9 cellular contexts compared by ENCODE assay signal in the genomic region with DNA sequence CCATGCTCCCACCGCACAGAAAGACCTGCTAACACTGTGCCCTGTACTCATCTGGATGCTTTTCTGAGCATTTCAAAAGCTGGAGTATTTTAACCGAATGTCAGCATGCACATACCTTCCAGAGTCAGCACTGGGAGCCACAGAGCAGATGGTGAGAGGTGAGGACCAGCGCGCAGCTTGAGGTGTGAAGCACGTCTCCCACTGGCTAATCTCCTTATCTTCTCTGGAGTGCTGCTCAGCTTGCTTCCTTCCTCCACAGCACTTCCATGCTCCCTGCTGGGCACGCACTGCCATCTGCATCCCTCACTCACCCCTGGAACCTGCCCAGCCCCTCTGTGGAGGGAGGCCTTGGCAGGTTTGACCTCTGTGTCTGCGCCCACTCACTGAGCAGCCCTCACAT. TPM values are rescaled to one million over a fixed set of nuclear protein-coding genes. Genes with fewer than 3 reads are reported as not detected.
DNase-seq lines count a peak whose midpoint lies in the region; ATAC-seq, FAIRE-seq and TF ChIP-seq lines count a peak whose summit lies in the region.
"Had no signal": no experiment of that assay in that cellular context is flagged by ENCODE, and none has a peak within 500 bp of the region (broad histone marks: within the 10 kb centered on the region; RNA-seq: fewer than 3 reads in every experiment).

A gene (minus strand): TSS at position 186 of the 400 bp plus-strand sequence. CDS start 6,716 bp downstream, outside the sequence.

- TF ChIP-seq EP300 in GM12878 (IDR thresholded peaks at IDR 0.05; ENCODE audit: borderline replicate concordance in 1 of 2, control insufficient read depth in 1 of 2, low read depth in 2 of 2, low read length in 2 of 2) = no peak

- TF ChIP-seq RAD21 in GM12878 (IDR thresholded peaks at IDR 0.05; ENCODE audit: insufficient read depth, low read depth, low read length) = no peak

- no peak for DNase-seq in activated naive CD4-positive, alpha-beta T cell treated with anti-CD3 and anti-CD28 coated beads, Interleukin-2, amount 50 U/mL, for 72 hours (ENCODE audit: low spot score in 2 of 2)
- DNase-seq in activated naive CD4-positive, alpha-beta T cell (lab: John Stamatoyannopoulos, UW) = no peak
- DNase-seq in GM12878 (ENCODE audit: low read depth, low spot score) (no peak), right lobe of liver (no peak), ureter (ENCODE audit: low spot score) (no peak), GM10248 (ENCODE audit: extremely low spot score) (no peak)
- DNase-seq in activated CD4-positive, alpha-beta T cell treated with anti-CD3 and anti-CD28 coated beads for 48 hours = no peak
- DNase-seq: BE2C had no signal

- no peak within 1 kb of the TSS for H3K4me2 ChIP-seq in GM12878 (ENCODE audit: control insufficient read depth, insufficient read depth)

- BruUV-seq in GM12878 (replicated peaks; lab: Mats Ljungman, UMichigan) = no TSS peak

- TF ChIP-seq POLR2A in GM12878 (IDR thresholded peaks at IDR 0.05; ENCODE audit: low read depth, low read length) (no peak), right lobe of liver (IDR thresholded peaks at IDR 0.05) (no peak)

- no peak within 1 kb of the TSS for H3K27ac ChIP-seq in GM12878 (ENCODE audit: control insufficient read depth, insufficient read depth)
- H3K27ac ChIP-seq in right lobe of liver = no peak within 1 kb of the TSS

- no peak within 1 kb of the TSS for H3K9ac ChIP-seq in GM12878 (ENCODE audit: control insufficient read depth, insufficient read depth, low read length)

- H3K4me1 ChIP-seq in GM12878 (ENCODE audit: control insufficient read depth, insufficient read depth, low read length) (no peaks in the 10 kb centered on the region), right lobe of liver (no peaks in the 10 kb centered on the region)
- H3K4me1 ChIP-seq: BE2C had no signal

- no peaks in the 10 kb centered on the region for H3K36me3 Mint-ChIP-seq in activated naive CD4-positive, alpha-beta T cell treated with anti-CD3 and anti-CD28 coated beads, Interleukin-2, amount 50 U/mL, for 72 hours

- FAIRE-seq in GM12878 (lab: Jason Lieb, UNC) = no peak

- no peaks in the 10 kb centered on the region for H3K79me2 ChIP-seq in GM12878 (ENCODE audit: control insufficient read depth, insufficient read depth, low read length)

- H4K20me1 ChIP-seq in GM12878 (ENCODE audit: control insufficient read depth, insufficient read depth) = no peaks in the 10 kb centered on the region

- 85% methylated on average over 6 of the region's 7 CpGs for WGBS in GM12878 (ENCODE audit: insufficient coverage, insufficient replicate concordance, low lambda C conversion rate, missing lambda C conversion rate)
- WGBS in right lobe of liver (ENCODE audit: insufficient coverage, low coverage, low lambda C conversion rate, missing lambda C conversion rate) = 78% methylated on average over 7 of the region's 7 CpGs

- H3K27ac Mint-ChIP-seq in activated naive CD4-positive, alpha-beta T cell treated with anti-CD3 and anti-CD28 coated beads, Interleukin-2, amount 50 U/mL, for 72 hours = peak within 1 kb of the TSS in 1 of 2 donors; percentile 72

- RAD21 ChIA-PET in GM12878 (lab: Charles Lee; ENCODE audit: unreplicated experiment) = no interaction called here

- no peaks in the 10 kb centered on the region for H3K36me3 ChIP-seq in GM12878 (ENCODE audit: control insufficient read depth in 2 of 2, insufficient read depth in 2 of 2, low read length in 1 of 2)
- no peaks in the 10 kb centered on the region for H3K36me3 ChIP-seq in right lobe of liver
- H3K36me3 ChIP-seq: BE2C had no signal

- H3K9me3 ChIP-seq in GM12878 (replicated peaks; ENCODE audit: control insufficient read depth, insufficient read depth, low read length) (no peaks in the 10 kb centered on the region; the same call in 2 of the 3 replicates), right lobe of liver (no peaks in the 10 kb centered on the region)
- H3K9me3 ChIP-seq: BE2C had no signal

- H3K4me3 ChIP-seq in GM12878 = no peak within 1 kb of the TSS
- H3K4me3 ChIP-seq in right lobe of liver = no peak within 1 kb of the TSS

- SMC1A ChIA-PET in GM12878 (lab: Charles Lee; ENCODE audit: uncharacterized antibody, unreplicated experiment) = interaction anchor here (1.1 kb wide), 1 partner anchor 17 kb away, joined by 6 read pairs; no protein-coding TSS in a partner anchor

- intact Hi-C loops in GM12878 (cut with micrococcal nuclease; ENCODE audit: unreplicated experiment) (no loop called here), right lobe of liver (cut with DNase I) (no loop called here)

- POLR2A ChIA-PET in GM12878 (lab: Charles Lee) (interaction anchor here (0.6 kb wide), 2 partner anchors 15 to 287 kb away, joined by 3 to 5 read pairs; no protein-coding TSS in a partner anchor), GM10248 (lab: Yijun Ruan, JAX) (no interaction called here)

- CTCF ChIA-PET in GM12878 (lab: Yijun Ruan, JAX) = interaction anchor here (0.6 to 10.0 kb wide), 5 partner anchors 12 to 35 kb away, joined by 3 to 235 read pairs (median 3); no protein-coding TSS in a partner anchor
- CTCF ChIA-PET in GM10248 (lab: Yijun Ruan, JAX) = interaction anchor here (0.8 to 1.7 kb wide), 3 partner anchors 8 to 36 kb away, joined by 3 to 5 read pairs (median 4); no protein-coding TSS in a partner anchor

- H3K27me3 ChIP-seq in GM12878 (replicated peaks in 1 of 2; ENCODE audit: control insufficient read depth in 2 of 2, insufficient read depth in 2 of 2, low read length in 1 of 2) (no peaks in the 10 kb centered on the region), right lobe of liver (no peaks in the 10 kb centered on the region)

- in situ Hi-C loops in GM12878 (cut with MboI) = no loop called here

- ATAC-seq in activated naive CD4-positive, alpha-beta T cell treated with anti-CD3 and anti-CD28 coated beads, Interleukin-2, amount 50 U/mL, for 72 hours = no peak
- ATAC-seq in GM12878 (no peak), right lobe of liver (peak in 1 of 4 donors; percentile 38), GM18498 (IDR thresholded peaks at IDR 0.05; ENCODE audit: unreplicated experiment) (no peak)

- no peak within 1 kb of the TSS for H2AFZ ChIP-seq in GM12878 (ENCODE audit: control insufficient read depth, low read depth, low read length)

- no peaks in the 10 kb centered on the region for H3K9me3 Mint-ChIP-seq in activated naive CD4-positive, alpha-beta T cell treated with anti-CD3 and anti-CD28 coated beads, Interleukin-2, amount 50 U/mL, for 72 hours

- TF ChIP-seq CTCF in GM12878 (IDR thresholded peaks at IDR 0.05 in 2 of 3, conservative IDR thresholded peaks at IDR 0.05 in 1 of 3; ENCODE audit: control insufficient read depth in 2 of 3, extremely low read depth in 1 of 3, insufficient read depth in 1 of 3, low read depth in 3 of 3, low read length in 3 of 3) (no peak), right lobe of liver (IDR thresholded peaks at IDR 0.05) (no peak), GM10248 (IDR thresholded peaks at IDR 0.05; ENCODE audit: control extremely low read depth, extremely low read depth, low read depth, missing control alignments) (no peak)

TF ChIP-seq in GM12878, 131 proteins besides CTCF, POLR2A, EP300 and RAD21:
- no peak for TF ChIP-seq ZNF384 (IDR thresholded peaks at IDR 0.05; ENCODE audit: borderline replicate concordance, low read depth, low read length)

RNA-seq across cellular contexts. Expression of the gene that starts here (rescaled TPM):
- total RNA-seq in activated naive CD4-positive, alpha-beta T cell treated with anti-CD3 and anti-CD28 coated beads, Interleukin-2, amount 50 U/mL, for 72 hours = 10 to 100 TPM; 20.5 to 24.1 TPM
- 24.0 and 28.5 TPM in 2 replicates for total RNA-seq in GM12878 (2013; cell fraction: nucleolus; rRNA removed)
- total RNA-seq in GM12878 (2014; rRNA removed) (16.8 and 18.4 TPM in 2 replicates), GM12878 (2014; rRNA removed; fragmentation: Illumina TruSeq; extraction: Trizol) (10.0 and 10.4 TPM in 2 replicates), GM12878 (2021) (16.8 and 16.9 TPM in 2 replicates), right lobe of liver (10 to 100 TPM; 11.1 to 34.5 (median 16.5) TPM), ureter (29.4 TPM)
- 6.4 TPM for polyA plus RNA-seq in GM12878 (2011; ENCODE audit: low read depth)
- polyA plus RNA-seq in GM12878 (2011; rRNA removed) (11.3 and 14.6 TPM in 2 replicates), GM12878 (2014; fragmentation: Illumina TruSeq; extraction: Trizol) (10.4 and 10.6 TPM in 2 replicates), GM12878 (2014; fragmentation: Nextera tagmentation; extraction: Ambion mirVana) (1 to 10 TPM; 2.4 to 4.7 TPM), GM12878 (2014; rRNA removed) (15.8 and 15.9 TPM in 2 replicates), GM12878 (2016; fragmentation: Nextera tagmentation; extraction: Ambion mirVana) (10 to 100 TPM; 23.4 to 25.9 TPM)
- polyA plus RNA-seq in GM12878 (2011; cell fraction: cytosol; rRNA removed) = 17.2 and 19.4 TPM in 2 replicates
- polyA plus RNA-seq in GM12878 (2011; cell fraction: nucleus; rRNA removed) = 10.7 and 15.2 TPM in 2 replicates
- polyA plus RNA-seq in GM12878 (2012) = 10.1 and 11.5 TPM in 2 replicates
- polyA minus RNA-seq in GM12878 (2011; rRNA and poly(A)+ RNA removed) = 19.8 and 21.5 TPM in 2 replicates
- polyA minus RNA-seq in GM12878 (2011; cell fraction: cytosol; rRNA and poly(A)+ RNA removed) = 5.9 and 9.5 TPM in 2 replicates
- polyA minus RNA-seq in GM12878 (2011; cell fraction: nucleus; rRNA and poly(A)+ RNA removed) = 8.0 and 14.6 TPM in 2 replicates
